Comparison of ENCODE assay signal across 13 cellular contexts in the genomic region with DNA sequence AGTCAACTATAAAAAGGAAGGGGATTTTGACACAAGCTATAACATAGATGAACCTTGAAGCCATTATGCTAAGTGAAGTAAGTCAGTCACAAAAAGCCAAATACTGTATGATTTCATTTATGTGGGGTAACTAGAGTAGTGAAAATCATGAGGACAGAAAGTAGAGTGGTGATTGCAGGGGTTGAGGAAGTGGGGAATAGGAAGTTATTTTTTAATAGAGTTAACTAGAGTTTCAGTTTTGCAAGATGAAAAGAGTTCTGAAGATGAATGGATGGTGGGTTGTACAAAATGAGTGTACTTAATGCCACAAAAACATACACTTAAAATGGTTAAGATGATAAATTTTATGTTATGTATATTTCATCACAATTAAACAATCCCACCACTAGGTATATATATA.
DNase-seq lines count a peak whose midpoint lies in the region; ATAC-seq, FAIRE-seq and TF ChIP-seq lines count a peak whose summit lies in the region.
"Had no signal": no experiment of that assay in that cellular context is flagged by ENCODE, and none has a peak within 500 bp of the region (broad histone marks: within the 10 kb centered on the region; RNA-seq: fewer than 3 reads in every experiment).

No MANE protein-coding gene starts in this region.

- no peak overlapping the region for H3K27ac ChIP-seq in neural progenitor cell
- no peak overlapping the region for H3K27ac ChIP-seq in HepG2 (ENCODE audit: extremely low read length, insufficient read depth, low read length)
- H3K27ac ChIP-seq: SK-N-MC, thyroid gland had no signal

- POLR2A ChIA-PET in HepG2 (lab: Yijun Ruan, JAX) = no interaction called here
- POLR2A ChIA-PET in WTC11 (lab: Charles Lee) = no interaction called here

- H3K27me3 Mint-ChIP-seq in neural progenitor cell (ENCODE audit: insufficient read depth, low read depth) = no peaks in the 10 kb centered on the region
- H3K27me3 Mint-ChIP-seq in WTC11 (ENCODE audit: low read depth) = no peaks in the 10 kb centered on the region

- TF ChIP-seq CTCF in neural progenitor cell (IDR thresholded peaks at IDR 0.05) (no peak), HepG2 (CRISPR knock-in tag; IDR thresholded peaks at IDR 0.05) (no peak), WTC11 (IDR thresholded peaks at IDR 0.05) (no peak)

- H3K9me3 Mint-ChIP-seq in neural progenitor cell = no peaks in the 10 kb centered on the region
- peaks cover 7% of the 10 kb centered on the region for H3K9me3 Mint-ChIP-seq in WTC11
- H3K9me3 Mint-ChIP-seq: activated T-helper 17 cell treated with anti-CD3 and anti-CD28 coated beads, Interleukin-2, amount 50 U/mL, for 72 hours had no signal

- no peaks in the 10 kb centered on the region for H3K36me3 Mint-ChIP-seq in neural progenitor cell
- no peaks in the 10 kb centered on the region for H3K36me3 Mint-ChIP-seq in WTC11

- peak; percentile 34 for DNase-seq in SIG-M5 (lab: John Stamatoyannopoulos, UW)
- no peak for DNase-seq in stimulated activated CD4-positive, alpha-beta T cell treated with anti-CD3 and anti-CD28 coated beads, Interleukin-2, amount 100 ng/mL, for 24 hours
- no peak for DNase-seq in neural progenitor cell (ENCODE audit: low spot score)
- no peak for DNase-seq in HepG2 (ENCODE audit: low spot score)
- DNase-seq in WTC11 (ENCODE audit: low spot score) = no peak
- DNase-seq: NCI-H345, retina, thyroid gland had no signal

- H3F3A ChIP-seq in neural progenitor cell (ENCODE audit: low read depth) = no peaks in the 10 kb centered on the region

- FAIRE-seq in HepG2 (lab: Jason Lieb, UNC) = no peak

- H3K4me1 Mint-ChIP-seq in neural progenitor cell (no peaks in the 10 kb centered on the region), WTC11 (no peaks in the 10 kb centered on the region)
- H3K4me1 Mint-ChIP-seq: activated T-helper 17 cell treated with anti-CD3 and anti-CD28 coated beads, Interleukin-2, amount 50 U/mL, for 72 hours had no signal

- H3K9ac ChIP-seq in neural progenitor cell (no peak overlapping the region), HepG2 (ENCODE audit: insufficient read depth, low read depth, low read length) (no peak overlapping the region)

- H3K36me3 ChIP-seq in neural progenitor cell (no peaks in the 10 kb centered on the region), HepG2 (replicated peaks in 1 of 2; ENCODE audit: control insufficient read depth in 1 of 2, insufficient read depth in 2 of 2, low read length in 2 of 2) (no peaks in the 10 kb centered on the region)
- H3K36me3 ChIP-seq: thyroid gland had no signal

- H2AFZ ChIP-seq in neural progenitor cell (replicated peaks) = no peak overlapping the region
- H2AFZ ChIP-seq in HepG2 (ENCODE audit: low read length) = no peak overlapping the region

- H3K4me3 ChIP-seq in neural progenitor cell (no peak overlapping the region), HepG2 (replicated peaks in 1 of 3; ENCODE audit: insufficient read depth in 1 of 3, low read depth in 2 of 3, low read length in 3 of 3) (no peak overlapping the region)
- H3K4me3 ChIP-seq: SK-N-MC, thyroid gland had no signal

- TF ChIP-seq POLR2A in HepG2 (IDR thresholded peaks at IDR 0.05; ENCODE audit: insufficient read depth in 1 of 2, low read depth in 2 of 2, low read length in 2 of 2) = no peak

- CTCF ChIA-PET in HepG2 (lab: Yijun Ruan, JAX; ENCODE audit: low intra/inter-chr PET ratio, low total read pairs) (no interaction called here), WTC11 (lab: Charles Lee) (no interaction called here)

- in situ Hi-C loops in HepG2 (cut with HindIII; ENCODE audit: extremely low pct_ligation_motif_present, low pct_unique_long_range_greater_than_20kb) = no loop called here

- TF ChIP-seq RAD21 in HepG2 (CRISPR knock-in tag; IDR thresholded peaks at IDR 0.05) = no peak

- no peaks in the 10 kb centered on the region for H3K4me1 ChIP-seq in neural progenitor cell
- H3K4me1 ChIP-seq in HepG2 (ENCODE audit: insufficient read depth, low read length) = no peaks in the 10 kb centered on the region
- H3K4me1 ChIP-seq: thyroid gland had no signal

- no peaks in the 10 kb centered on the region for H3K79me2 ChIP-seq in neural progenitor cell (ENCODE audit: low read depth)
- H3K79me2 ChIP-seq in HepG2 (ENCODE audit: insufficient read depth, low read length) = no peaks in the 10 kb centered on the region

- BruUV-seq in HepG2 (replicated peaks; lab: Mats Ljungman, UMichigan) = no TSS peak

- TF ChIP-seq EP300 in HepG2 (IDR thresholded peaks at IDR 0.05; ENCODE audit: low read depth in 2 of 2, low read length in 2 of 2) = no peak
- TF ChIP-seq EP300 in HepG2 (CRISPR knock-in tag; IDR thresholded peaks at IDR 0.05; ENCODE audit: borderline replicate concordance) = no peak

- intact Hi-C loops in HepG2 (cut with micrococcal nuclease; ENCODE audit: unreplicated experiment) = no loop called here

- H3K9me3 ChIP-seq in neural progenitor cell (ENCODE audit: low read depth) = no peaks in the 10 kb centered on the region
- H3K9me3 ChIP-seq in HepG2 (ENCODE audit: low read length) = no peaks in the 10 kb centered on the region
- H3K9me3 ChIP-seq: thyroid gland had no signal

- H4K20me1 ChIP-seq in neural progenitor cell (ENCODE audit: low read depth) = no peaks in the 10 kb centered on the region
- H4K20me1 ChIP-seq in HepG2 (ENCODE audit: insufficient read depth, low read length) = no peaks in the 10 kb centered on the region

- H3K4me2 ChIP-seq in neural progenitor cell (no peak overlapping the region), HepG2 (ENCODE audit: low read depth, low read length) (no peak overlapping the region)

- H3K4me3 Mint-ChIP-seq in neural progenitor cell = no peak overlapping the region
- no peak overlapping the region for H3K4me3 Mint-ChIP-seq in WTC11
- H3K4me3 Mint-ChIP-seq: activated T-helper 17 cell treated with anti-CD3 and anti-CD28 coated beads, Interleukin-2, amount 50 U/mL, for 72 hours had no signal

- H3K27me3 ChIP-seq in neural progenitor cell (no peaks in the 10 kb centered on the region), HepG2 (ENCODE audit: control insufficient read depth in 1 of 2, insufficient read depth in 2 of 2, low read length in 2 of 2) (no peaks in the 10 kb centered on the region; a peak in 1 of 5 replicates)
- H3K27me3 ChIP-seq: thyroid gland had no signal

- no peak overlapping the region for H3K27ac Mint-ChIP-seq in neural progenitor cell
- no peak overlapping the region for H3K27ac Mint-ChIP-seq in WTC11
- H3K27ac Mint-ChIP-seq: activated T-helper 17 cell treated with anti-CD3 and anti-CD28 coated beads, Interleukin-2, amount 50 U/mL, for 72 hours had no signal

- peak; percentile 89 for ATAC-seq in GM18873 (IDR thresholded peaks at IDR 0.05; ENCODE audit: low FRiP score, unreplicated experiment)
- peak; percentile 91 for ATAC-seq in GM21717 (IDR thresholded peaks at IDR 0.05; ENCODE audit: unreplicated experiment)
- peak; percentile 99 for ATAC-seq in HG03108 (IDR thresholded peaks at IDR 0.05; ENCODE audit: unreplicated experiment)
- ATAC-seq in HepG2 = no peak
- no peak for ATAC-seq in WTC11
- ATAC-seq: activated T-helper 17 cell treated with anti-CD3 and anti-CD28 coated beads, Interleukin-2, amount 50 U/mL, for 72 hours had no signal

TF ChIP-seq in WTC11, 78 proteins besides CTCF, POLR2A, EP300 and RAD21 (continues in another document):
- TF ChIP-seq, protein P1, sequence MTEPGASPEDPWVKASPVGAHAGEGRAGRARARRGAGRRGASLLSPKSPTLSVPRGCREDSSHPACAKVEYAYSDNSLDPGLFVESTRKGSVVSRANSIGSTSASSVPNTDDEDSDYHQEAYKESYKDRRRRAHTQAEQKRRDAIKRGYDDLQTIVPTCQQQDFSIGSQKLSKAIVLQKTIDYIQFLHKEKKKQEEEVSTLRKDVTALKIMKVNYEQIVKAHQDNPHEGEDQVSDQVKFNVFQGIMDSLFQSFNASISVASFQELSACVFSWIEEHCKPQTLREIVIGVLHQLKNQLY (CRISPR knock-in tag; IDR thresholded peaks at IDR 0.05) = no peak
- TF ChIP-seq ZNF423 (CRISPR knock-in tag; IDR thresholded peaks at IDR 0.05) = no peak
- no peak for TF ChIP-seq TP53 (CRISPR knock-in tag; IDR thresholded peaks at IDR 0.05)
- no peak for TF ChIP-seq ZNF232 (CRISPR knock-in tag; IDR thresholded peaks at IDR 0.05)
- no peak for TF ChIP-seq FOXJ3 (CRISPR knock-in tag; IDR thresholded peaks at IDR 0.05; ENCODE audit: borderline replicate concordance)
- no peak for TF ChIP-seq GRHL2 (CRISPR knock-in tag; IDR thresholded peaks at IDR 0.05; ENCODE audit: insufficient replicate concordance, severe bottlenecking)
- TF ChIP-seq, protein P2, sequence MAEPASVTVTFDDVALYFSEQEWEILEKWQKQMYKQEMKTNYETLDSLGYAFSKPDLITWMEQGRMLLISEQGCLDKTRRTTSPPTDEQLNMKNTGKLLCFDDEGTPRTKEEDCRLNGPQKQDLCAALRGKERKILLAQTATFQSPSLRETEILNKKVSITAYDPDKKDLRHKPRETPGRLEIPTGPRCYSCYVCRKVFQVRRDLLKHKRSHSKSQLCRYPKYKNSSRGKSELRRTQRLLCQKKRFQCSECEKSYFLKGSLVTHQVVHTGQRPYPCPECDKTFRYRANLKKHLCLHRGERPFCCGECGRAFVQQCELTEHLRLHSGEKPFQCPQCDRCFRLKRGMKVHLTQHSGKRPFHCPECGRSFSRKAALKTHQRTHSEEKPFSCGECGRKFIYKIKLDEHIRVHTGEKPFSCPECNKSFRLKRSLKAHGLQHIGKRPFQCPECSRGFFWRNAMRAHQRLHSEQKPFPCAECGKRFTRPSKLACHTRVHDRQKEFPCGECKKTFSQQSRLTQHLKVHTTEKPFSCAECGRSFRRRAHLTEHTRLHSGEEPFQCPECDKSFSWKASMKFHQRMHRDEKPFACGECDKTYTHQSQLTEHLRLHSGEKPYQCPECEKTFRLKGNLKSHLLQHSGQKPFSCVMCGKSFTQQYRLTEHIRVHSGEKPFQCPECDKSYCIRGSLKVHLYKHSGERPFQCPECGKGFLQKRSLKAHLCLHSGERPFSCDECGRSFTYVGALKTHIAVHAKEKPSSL (CRISPR knock-in tag; conservative IDR thresholded peaks at IDR 0.05) = no peak
- no peak for TF ChIP-seq TCF7 (CRISPR knock-in tag; IDR thresholded peaks at IDR 0.05; ENCODE audit: low read depth)
- no peak for TF ChIP-seq GTF2I (CRISPR knock-in tag; conservative IDR thresholded peaks at IDR 0.05)
- TF ChIP-seq MXD4 (CRISPR knock-in tag; IDR thresholded peaks at IDR 0.05; ENCODE audit: borderline replicate concordance) = no peak

Comparison
In these comparisons a context has a peak if more than half of its experiments do, and no peak if none do; other contexts are left out.
1. ATAC-seq: peak in GM18873 (single experiment), GM21717 (single experiment) and HG03108 (single experiment); none in HepG2 (single experiment) and WTC11 (single experiment).